Comparison of ENCODE assay signal across 8 cellular contexts in the genomic region with DNA sequence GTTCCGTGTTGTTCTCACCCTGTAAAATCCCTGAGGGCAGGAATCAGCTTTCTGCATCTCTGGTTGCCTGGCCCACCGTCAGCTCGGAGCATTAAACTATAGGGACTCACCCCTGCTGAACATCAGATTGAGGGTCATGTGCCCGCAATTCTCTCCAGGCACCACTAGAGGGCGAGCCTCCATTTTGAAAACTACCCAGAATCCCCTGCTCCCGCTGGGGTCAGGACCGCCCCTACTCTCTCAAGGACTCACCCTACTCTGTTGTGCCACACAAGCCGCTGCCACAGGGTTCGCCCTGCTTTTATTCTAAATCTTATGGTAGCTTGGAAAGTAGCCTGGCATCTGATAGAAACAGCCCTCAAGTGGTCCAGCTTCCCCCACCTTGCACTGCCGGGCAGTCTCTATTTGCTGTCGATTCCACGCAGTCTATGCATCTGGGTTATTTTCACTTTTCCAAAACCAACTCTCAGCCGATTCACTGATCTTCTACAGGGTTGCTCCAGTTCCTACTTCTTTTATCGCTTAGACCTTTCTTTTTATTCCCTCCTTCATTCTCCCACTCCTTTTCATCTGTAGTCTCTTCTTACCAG.
DNase-seq lines count a peak whose midpoint lies in the region; ATAC-seq and TF ChIP-seq lines count a peak whose summit lies in the region.

No MANE protein-coding gene starts in this region.

- H3K4me3 ChIP-seq in AG04450 (ENCODE audit: low read depth, low read length), result no peak overlapping the region

- no peak overlapping the region for H3K4me3 Mint-ChIP-seq in T-helper 17 cell

- H3K27me3 ChIP-seq in AG04450 (ENCODE audit: control insufficient read depth, insufficient read depth, low read length), result no peaks in the 10 kb centered on the region

- DNase-seq in AG04450 (ENCODE audit: low read depth, low spot score) (no peak), T-helper 17 cell (no peak), glomerular visceral epithelial cell (ENCODE audit: extremely low spot score) (peak; percentile 13), NK-92 (lab: John Stamatoyannopoulos, UW; ENCODE audit: unreplicated experiment) (no peak), activated gamma-delta T cell (lab: John Stamatoyannopoulos, UW) (no peak)

- POLR2A ChIA-PET in AG04450 (lab: Yijun Ruan, JAX), result no interaction called here

- H3K9me3 ChIP-seq in AG04450 (ENCODE audit: control insufficient read depth, insufficient read depth, low read length), result peaks cover 22% of the 10 kb centered on the region
- no peaks in the 10 kb centered on the region for H3K9me3 ChIP-seq in T-helper 17 cell (ENCODE audit: control insufficient read depth, low read length, poor library complexity, severe bottlenecking)

- H3K27ac ChIP-seq in AG04450 (ENCODE audit: low read depth, low read length) (no peak overlapping the region), temporal lobe (ENCODE audit: low read depth, low read length) (peak overlapping the region; percentile 41)

- TF ChIP-seq CTCF in AG04450 (IDR thresholded peaks at IDR 0.05; ENCODE audit: low read depth, low read length), result peak; percentile 43

- no peaks in the 10 kb centered on the region for H3K36me3 Mint-ChIP-seq in T-helper 17 cell (ENCODE audit: low read depth)

- peaks cover 4% of the 10 kb centered on the region for H3K4me1 Mint-ChIP-seq in T-helper 17 cell

- no peak overlapping the region for H3K27ac Mint-ChIP-seq in T-helper 17 cell

- peaks cover 32% of the 10 kb centered on the region for H3K27me3 Mint-ChIP-seq in T-helper 17 cell

- ATAC-seq in GM18502 (IDR thresholded peaks at IDR 0.05; ENCODE audit: poor library complexity, unreplicated experiment), result peak; percentile 85
- ATAC-seq in HG03103 (IDR thresholded peaks at IDR 0.05; ENCODE audit: low read depth, unreplicated experiment), result peak; percentile 76
- ATAC-seq in T-helper 17 cell, result peak; percentile 46

- CTCF ChIA-PET in AG04450 (lab: Charles Lee), result no interaction called here
